Comparison of ENCODE assay signal across 8 cellular contexts in the genomic region with DNA sequence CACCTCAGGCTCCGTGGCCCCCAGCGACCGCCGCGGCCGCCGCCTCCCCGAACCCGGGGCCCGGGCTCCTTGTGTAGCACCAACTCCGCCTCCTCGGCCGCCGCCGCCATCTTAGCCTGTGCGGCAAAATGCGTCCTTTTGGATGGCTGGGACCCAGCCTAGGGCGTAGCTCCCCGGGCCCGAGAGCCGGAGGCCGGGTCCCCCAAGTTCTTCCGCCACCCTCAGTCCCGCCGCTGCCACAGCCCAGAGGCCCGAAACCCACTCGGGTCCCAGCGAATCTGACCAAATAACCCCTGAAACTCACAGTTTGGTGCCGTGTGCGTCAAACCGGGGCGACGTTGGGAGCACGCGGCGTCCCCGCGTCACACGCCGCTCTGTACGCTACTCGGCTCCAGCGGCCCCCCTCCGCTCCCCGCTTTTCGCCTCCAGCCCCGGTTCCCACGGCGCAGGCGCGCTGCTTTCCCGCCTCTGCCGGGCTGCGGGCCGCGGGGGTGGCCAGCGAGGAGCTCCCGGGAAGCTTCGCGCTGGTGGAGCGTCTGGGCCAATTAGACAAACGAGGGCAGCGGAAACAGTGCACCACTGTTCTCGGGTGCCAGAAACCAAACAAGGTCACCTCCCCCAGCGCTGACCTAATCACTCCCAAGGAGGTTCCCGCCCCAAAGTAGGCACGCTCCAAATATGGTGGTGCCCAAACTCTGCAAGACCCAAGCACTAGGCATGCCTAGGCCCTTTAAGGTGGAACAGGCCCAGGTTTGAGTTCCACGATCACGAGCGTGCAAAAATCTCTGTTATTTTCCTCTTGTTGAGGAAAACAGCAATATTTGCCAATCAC. TPM values are rescaled to one million over a fixed set of nuclear protein-coding genes. Genes with fewer than 3 reads are reported as not detected.
DNase-seq lines count a peak whose midpoint lies in the region; ATAC-seq and TF ChIP-seq lines count a peak whose summit lies in the region.

A gene (minus strand): TSS at position 350 of the 832 bp plus-strand sequence. CDS start 39,682 bp downstream, outside the sequence.

- DNase-seq in DMS 273 treated with DMSO at 0.1 percent for 48 hours (lab: John Stamatoyannopoulos, UW) (peak; percentile 80), HuH-7 (ENCODE audit: low spot score) (peak; percentile 74), OCI-LY7 (ENCODE audit: low spot score) (peak; percentile 88), activated T-cell treated with anti-CD3 and anti-CD28 coated beads for 1 hour (ENCODE audit: low read depth) (peak; percentile 78), epidermal melanocyte (ENCODE audit: insufficient read length, low spot score) (peak; percentile 77), middle frontal gyrus (ENCODE audit: extremely low spot score, low spot score) (peak; percentile 90)
- DNase-seq in stimulated activated CD8-positive, alpha-beta memory T cell treated with anti-CD3 and anti-CD28 coated beads, Interleukin-2, amount 100 ng/mL, for 48 hours (ENCODE audit: low read depth in 2 of 2), result peak; percentile 80 to 85

- H3K4me2 ChIP-seq in OCI-LY7 (ENCODE audit: low read length), result peak within 1 kb of the TSS; percentile 85

- peak within 1 kb of the TSS; percentile 95 for H3K27ac ChIP-seq in OCI-LY7 (ENCODE audit: low read depth, low read length, poor library complexity, severe bottlenecking)

- H3K9me3 ChIP-seq in OCI-LY7 (ENCODE audit: low read length), result no peaks in the 10 kb centered on the region; the same call in 1 of the 2 replicates

- H3K79me2 ChIP-seq in OCI-LY7 (ENCODE audit: insufficient read depth, low read depth, low read length), result peaks cover 52% of the 10 kb centered on the region

- CTCF ChIA-PET in OCI-LY7 (lab: Charles Lee; ENCODE audit: unreplicated experiment), result no interaction called here

- POLR2A ChIA-PET in OCI-LY7 (lab: Charles Lee), result interaction anchor here (0.6 to 3.1 kb wide), 8 partner anchors 9 to 102 kb away, joined by 3 to 17 read pairs (median 4); no protein-coding TSS in a partner anchor

- peaks cover 52% of the 10 kb centered on the region for H3K4me1 ChIP-seq in OCI-LY7 (ENCODE audit: insufficient read depth, low read length, poor library complexity, severe bottlenecking)

- H4K20me1 ChIP-seq in OCI-LY7 (ENCODE audit: insufficient read depth, low read length), result peaks cover 13% of the 10 kb centered on the region; the same call in 1 of the 2 replicates

- intact Hi-C loops in OCI-LY7 (cut with micrococcal nuclease; ENCODE audit: unreplicated experiment), result loop anchor here (5.0 kb wide), 1 partner anchor 35 kb away; no protein-coding TSS in a partner anchor

- H3K9me2 ChIP-seq in OCI-LY7 (ENCODE audit: insufficient read depth, low read length), result no peaks in the 10 kb centered on the region

- peak; percentile 78 for ATAC-seq in GM21526 (IDR thresholded peaks at IDR 0.05; ENCODE audit: low FRiP score, unreplicated experiment)

- H3K4me3 ChIP-seq in OCI-LY7 (ENCODE audit: low read depth, low read length, poor library complexity, severe bottlenecking), result peak within 1 kb of the TSS; percentile 95

- peak within 1 kb of the TSS; percentile 85 for H2AFZ ChIP-seq in OCI-LY7 (ENCODE audit: low read length)

- peaks cover 41% of the 10 kb centered on the region for H3K36me3 ChIP-seq in OCI-LY7 (ENCODE audit: insufficient read depth, low read length)

- no peak for TF ChIP-seq CTCF in OCI-LY7 (conservative IDR thresholded peaks at IDR 0.05; ENCODE audit: low read length)

- BruUV-seq in OCI-LY7 (replicated peaks; lab: Mats Ljungman, UMichigan), result no TSS peak

RNA-seq across cellular contexts. Expression of the gene that starts here (rescaled TPM):
- 56.6 and 58.0 TPM in 2 replicates for total RNA-seq in OCI-LY7 (2014; rRNA removed; shearing (Covaris generic))
- total RNA-seq in OCI-LY7 (2022), result 65.1 and 71.1 TPM in 2 replicates

Comparison
In these comparisons a context has a peak if more than half of its experiments do, and no peak if none do; other contexts are left out.
1. Peak in every context shown above with its lines: DNase-seq, ATAC-seq, H3K4me3 ChIP-seq and H3K27ac ChIP-seq.